ENCODE assay signal across 30 cellular contexts in the genomic region with DNA sequence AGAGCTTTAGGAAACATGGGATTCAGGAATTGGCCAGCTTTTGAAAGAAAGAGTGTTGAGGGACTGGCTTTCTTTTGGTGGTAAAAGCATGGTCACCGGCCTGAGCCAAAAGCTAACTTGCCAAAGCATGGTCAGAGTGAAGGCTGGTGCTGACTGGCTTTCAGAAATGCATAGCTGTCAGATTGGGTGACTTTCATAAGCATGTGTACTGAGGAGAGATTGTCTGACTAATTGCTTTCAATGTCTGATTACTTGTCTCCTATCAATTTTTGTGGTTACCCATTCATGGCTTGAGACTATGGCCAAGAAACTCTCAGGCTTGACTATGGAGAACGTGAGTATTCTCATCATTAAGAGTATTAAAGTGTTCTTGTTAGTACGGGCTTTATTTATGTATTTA.
"Had no signal": no experiment of that assay in that cellular context is flagged by ENCODE, and none has a peak within 500 bp of the region (broad histone marks: within the 10 kb centered on the region; RNA-seq: fewer than 3 reads in every experiment).

No MANE protein-coding gene starts in this region.

- H3K4me2 ChIP-seq: hepatocyte had no signal

- DNase-seq: activated CD4-positive, alpha-beta memory T cell treated with anti-CD3 and anti-CD28 coated beads, Interleukin-2, amount 10 ng/mL, durations not matched to agents 7 days and 5 days; activated CD4-positive, alpha-beta T cell treated with anti-CD3 and anti-CD28 coated beads for 1 hour; activated CD4-positive, alpha-beta T cell treated with anti-CD3 and anti-CD28 coated beads for 4 hours; activated CD4-positive, alpha-beta T cell treated with anti-CD3 and anti-CD28 coated beads, Interleukin-2, amount 10 ng/mL, durations not matched to agents 7 days and 5 days; activated CD4-positive, alpha-beta T cell treated with anti-CD3 and anti-CD28 coated beads, Interleukin-2, amount 50 U/mL, for 4 hours; activated CD8-positive, alpha-beta memory T cell treated with anti-CD3 and anti-CD28 coated beads, Interleukin-2, amount 50 U/mL, for 48 hours; activated gamma-delta T cell; activated naive CD4-positive, alpha-beta T cell treated with anti-CD3 and anti-CD28 coated beads, Interleukin-2, amount 50 U/mL, for 16 hours; activated naive CD4-positive, alpha-beta T cell treated with Interleukin-2 at 50 U/mL for 16 hours; activated T-cell treated with anti-CD3 and anti-CD28 coated beads for 4 hours; activated T-cell treated with anti-CD3 and anti-CD28 coated beads, Interleukin-2, amount 50 U/mL, for 24 hours; activated T-cell treated with anti-CD3 and anti-CD28 coated beads, Interleukin-2, amount 50 U/mL, for 72 hours; amygdala; aorta; brain microvascular endothelial cell; caudate nucleus; cortex of kidney; dermis blood vessel endothelial cell; effector CD4-positive, alpha-beta T cell; effector memory CD8-positive, alpha-beta T cell; esophagus squamous epithelium; foreskin melanocyte; heart right ventricle; T-helper 2 cell had no signal

- H3K4me1 Mint-ChIP-seq: activated CD4-positive, alpha-beta memory T cell treated with anti-CD3 and anti-CD28 coated beads, Interleukin-2, amount 10 ng/mL, durations not matched to agents 7 days and 5 days; activated CD4-positive, alpha-beta T cell treated with anti-CD3 and anti-CD28 coated beads, Interleukin-2, amount 10 ng/mL, durations not matched to agents 7 days and 5 days; WTC11 had no signal

- H3K27me3 ChIP-seq: brain microvascular endothelial cell, esophagus squamous epithelium, gastroesophageal sphincter, heart right ventricle, hepatocyte had no signal

- H3K27ac ChIP-seq: brain microvascular endothelial cell, epithelial cell of prostate, esophagus squamous epithelium, gastroesophageal sphincter, heart right ventricle, hepatocyte, VCaP had no signal

- H3K27ac Mint-ChIP-seq: activated CD4-positive, alpha-beta memory T cell treated with anti-CD3 and anti-CD28 coated beads, Interleukin-2, amount 10 ng/mL, durations not matched to agents 7 days and 5 days; activated CD4-positive, alpha-beta T cell treated with anti-CD3 and anti-CD28 coated beads, Interleukin-2, amount 10 ng/mL, durations not matched to agents 7 days and 5 days; activated naive CD8-positive, alpha-beta T cell; activated T-cell treated with anti-CD3 and anti-CD28 coated beads, Interleukin-2, amount 50 U/mL, for 24 hours; activated T-cell treated with anti-CD3 and anti-CD28 coated beads, Interleukin-2, amount 50 U/mL, for 72 hours; effector memory CD8-positive, alpha-beta T cell; WTC11 had no signal

- H2AFZ ChIP-seq: hepatocyte had no signal

- H3K9me3 ChIP-seq: esophagus squamous epithelium had no signal

- ATAC-seq: activated T-cell treated with anti-CD3 and anti-CD28 coated beads, Interleukin-2, amount 50 U/mL, for 72 hours; effector memory CD8-positive, alpha-beta T cell; gastroesophageal sphincter; heart right ventricle; WTC11 had no signal

- H3K79me2 ChIP-seq: hepatocyte had no signal

- H3K27me3 Mint-ChIP-seq: activated CD4-positive, alpha-beta memory T cell treated with anti-CD3 and anti-CD28 coated beads, Interleukin-2, amount 10 ng/mL, durations not matched to agents 7 days and 5 days; activated CD4-positive, alpha-beta T cell treated with anti-CD3 and anti-CD28 coated beads, Interleukin-2, amount 10 ng/mL, durations not matched to agents 7 days and 5 days; activated naive CD8-positive, alpha-beta T cell; activated T-cell treated with anti-CD3 and anti-CD28 coated beads, Interleukin-2, amount 50 U/mL, for 24 hours; effector memory CD8-positive, alpha-beta T cell had no signal

- H3K4me3 ChIP-seq: esophagus squamous epithelium, gastroesophageal sphincter, heart right ventricle, hepatocyte had no signal

- H3K4me1 ChIP-seq: esophagus squamous epithelium, gastroesophageal sphincter, heart right ventricle had no signal

- H3K4me3 Mint-ChIP-seq: activated CD4-positive, alpha-beta memory T cell treated with anti-CD3 and anti-CD28 coated beads, Interleukin-2, amount 10 ng/mL, durations not matched to agents 7 days and 5 days; activated CD4-positive, alpha-beta T cell treated with anti-CD3 and anti-CD28 coated beads, Interleukin-2, amount 10 ng/mL, durations not matched to agents 7 days and 5 days; activated naive CD8-positive, alpha-beta T cell; activated T-cell treated with anti-CD3 and anti-CD28 coated beads, Interleukin-2, amount 50 U/mL, for 24 hours; activated T-cell treated with anti-CD3 and anti-CD28 coated beads, Interleukin-2, amount 50 U/mL, for 72 hours; effector memory CD8-positive, alpha-beta T cell; WTC11 had no signal
